ENCODE assay signal across 4 cellular contexts in the genomic region with DNA sequence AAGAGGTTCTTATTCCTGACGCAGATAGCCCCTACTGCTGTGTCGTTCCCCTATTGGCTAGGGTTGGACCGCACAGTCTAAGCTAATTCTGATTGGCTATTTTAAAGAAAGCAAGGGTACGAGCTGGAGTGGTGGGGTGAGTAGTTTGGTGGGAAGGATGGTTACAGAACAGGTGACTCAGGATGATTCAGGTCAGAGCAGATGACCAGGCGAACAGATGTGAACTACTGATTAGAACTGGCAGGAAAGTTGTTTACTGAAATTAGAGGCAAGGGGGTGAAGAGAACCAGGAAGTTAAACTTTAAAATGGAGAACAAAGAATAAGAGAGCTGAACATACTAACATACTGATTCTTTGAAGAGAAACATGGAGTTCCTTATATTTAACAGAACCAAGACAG. TPM values are rescaled to one million over a fixed set of nuclear protein-coding genes. Genes with fewer than 3 reads are reported as not detected.
"Had no signal": no experiment of that assay in that cellular context is flagged by ENCODE, and none has a peak within 500 bp of the region (broad histone marks: within the 10 kb centered on the region; RNA-seq: fewer than 3 reads in every experiment).

No MANE protein-coding gene starts in this region.

RNA-seq across cellular contexts. Expression of a gene that starts 56.6 kb away (rescaled TPM):
- total RNA-seq: HepG2, HT-29, IMR-90 had no signal
- polyA plus RNA-seq: HepG2, IgD-negative memory B cell, IMR-90 had no signal
